8 cellular contexts compared by ENCODE assay signal in the genomic region with DNA sequence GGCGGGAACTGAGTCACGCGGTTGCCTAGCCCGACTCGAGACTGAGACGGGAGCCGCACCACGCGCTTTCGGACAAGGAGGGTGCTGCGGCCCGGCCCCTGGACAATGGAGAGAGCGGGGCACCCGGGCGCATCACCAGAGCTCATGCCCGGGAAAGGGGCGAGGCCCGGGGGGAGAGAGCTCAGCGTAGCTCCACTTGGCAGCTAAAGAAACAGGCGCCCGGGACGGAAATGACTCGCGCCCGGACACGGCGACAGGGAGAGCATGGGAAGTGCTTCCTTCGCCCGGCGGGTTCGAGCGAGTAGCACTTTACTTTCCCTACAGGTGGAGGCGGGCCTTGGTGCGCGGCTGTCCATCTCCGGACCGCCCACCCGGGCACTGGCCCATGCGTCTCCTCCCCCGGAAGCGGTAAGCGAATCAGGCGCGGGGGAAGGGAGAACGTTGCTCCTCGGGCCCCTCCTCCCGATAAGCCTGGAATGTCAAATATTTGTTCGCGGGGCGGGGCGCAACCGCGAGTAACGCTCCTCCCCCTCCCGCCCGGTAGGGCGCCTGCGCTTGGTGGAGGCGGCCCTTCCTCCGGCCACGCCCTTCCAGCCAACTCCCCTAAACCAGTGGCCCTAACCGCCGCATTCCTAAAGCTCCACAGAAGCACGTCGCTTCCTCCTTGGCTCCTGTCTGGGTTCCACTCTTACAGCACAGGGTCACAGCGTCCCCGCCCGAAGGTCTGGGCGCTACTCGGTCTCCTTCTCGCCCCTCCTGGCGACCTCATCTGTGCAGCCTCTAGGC. TPM values are rescaled to one million over a fixed set of nuclear protein-coding genes. Genes with fewer than 3 reads are reported as not detected.
DNase-seq lines count a peak whose midpoint lies in the region; ATAC-seq, FAIRE-seq and TF ChIP-seq lines count a peak whose summit lies in the region.

No MANE protein-coding gene starts in this region.

- 1 to 2% (median 2%) methylated on average over 60 to 72 of the region's 72 CpGs for WGBS in psoas muscle, 3 donors
- WGBS in urinary bladder, result under 1% methylated on average over 72 of the region's 72 CpGs

- H4K20me1 ChIP-seq in astrocyte (ENCODE audit: insufficient read depth, low read length), result no peaks in the 10 kb centered on the region

- peak overlapping the region; percentile 65 for H3K4me3 ChIP-seq in astrocyte (ENCODE audit: insufficient read depth, low read depth, low read length)
- peak overlapping the region; percentile 56 to 61 for H3K4me3 ChIP-seq in right atrium auricular region
- peak overlapping the region; percentile 71 for H3K4me3 ChIP-seq in psoas muscle
- peak overlapping the region; percentile 45 for H3K4me3 ChIP-seq in urinary bladder (ENCODE audit: low read depth, low read length)

- no peaks in the 10 kb centered on the region for H3K9me3 ChIP-seq in astrocyte (ENCODE audit: insufficient read depth, low read depth, low read length)
- H3K9me3 ChIP-seq in right atrium auricular region, result no peaks in the 10 kb centered on the region
- no peaks in the 10 kb centered on the region for H3K9me3 ChIP-seq in psoas muscle

- H3K9me3 Mint-ChIP-seq in T-helper 2 cell treated with Interferon-gamma antibody and Interleukin-4, amounts not matched to agents 5 μg/mL and 100 μg/mL, for 36 hours, result no peaks in the 10 kb centered on the region
- no peaks in the 10 kb centered on the region for H3K9me3 Mint-ChIP-seq in astrocyte (ENCODE audit: unreplicated experiment)

- no peaks in the 10 kb centered on the region for H3K27me3 Mint-ChIP-seq in T-helper 2 cell treated with Interferon-gamma antibody and Interleukin-4, amounts not matched to agents 5 μg/mL and 100 μg/mL, for 36 hours (ENCODE audit: low read depth)
- H3K27me3 Mint-ChIP-seq in astrocyte (ENCODE audit: low read depth, unreplicated experiment), result peaks cover 4% of the 10 kb centered on the region

- TF ChIP-seq POLR2A in GM12892 (IDR thresholded peaks at IDR 0.05; ENCODE audit: low read depth, low read length), result peak; percentile 67; the same call in 1 of the 2 replicates

- H3K4me1 ChIP-seq in astrocyte (ENCODE audit: insufficient read depth, low read length), result peaks cover 22% of the 10 kb centered on the region
- H3K4me1 ChIP-seq in right atrium auricular region, result peaks cover 0 to 48% of the 10 kb centered on the region in 2 donors
- peaks cover 11% of the 10 kb centered on the region for H3K4me1 ChIP-seq in psoas muscle
- no peaks in the 10 kb centered on the region for H3K4me1 ChIP-seq in urinary bladder (ENCODE audit: insufficient read depth)

- peak overlapping the region; percentile 75 for H3K27ac Mint-ChIP-seq in T-helper 2 cell treated with Interferon-gamma antibody and Interleukin-4, amounts not matched to agents 5 μg/mL and 100 μg/mL, for 36 hours
- H3K27ac Mint-ChIP-seq in astrocyte (ENCODE audit: unreplicated experiment), result peak overlapping the region; percentile 98

- H3K9ac ChIP-seq in astrocyte (ENCODE audit: low read length), result peak overlapping the region; percentile 79

- no peaks in the 10 kb centered on the region for H3K79me2 ChIP-seq in astrocyte (ENCODE audit: insufficient read depth, low read length)

- H3K27ac ChIP-seq in astrocyte (ENCODE audit: low read depth, low read length), result peak overlapping the region; percentile 79
- H3K27ac ChIP-seq in right atrium auricular region, result peak overlapping the region; percentile 80 to 87
- peak overlapping the region; percentile 90 for H3K27ac ChIP-seq in psoas muscle
- peak overlapping the region; percentile 28 for H3K27ac ChIP-seq in urinary bladder (ENCODE audit: low read depth)

- H3K4me2 ChIP-seq in astrocyte (ENCODE audit: low read length), result peak overlapping the region; percentile 84

- intact Hi-C loops in psoas muscle (cut with DNase I), result loop anchor here in 1 of 2 donors (10.0 kb wide), 2 partner anchors 353 to 393 kb away; partner anchors contain the start of genes CENPT, NRN1L, NUTF2 and THAP11

- H3K36me3 ChIP-seq in astrocyte (ENCODE audit: insufficient read depth, low read length) (no peaks in the 10 kb centered on the region), right atrium auricular region (no peaks in the 10 kb centered on the region), psoas muscle (ENCODE audit: insufficient read depth in 1 of 2, low read depth in 1 of 2) (peaks cover 0 to under 1% of the 10 kb centered on the region in 2 donors), urinary bladder (ENCODE audit: insufficient read depth) (no peaks in the 10 kb centered on the region)

- peak overlapping the region; percentile 83 for H2AFZ ChIP-seq in astrocyte (ENCODE audit: low read depth, low read length)

- DNase-seq in GM12892 (ENCODE audit: insufficient read length), result peak; percentile 95
- peak; percentile 69 for DNase-seq in NCI-H1694 (lab: John Stamatoyannopoulos, UW)
- DNase-seq in T-helper 2 cell treated with Interferon-gamma antibody and Interleukin-4, amounts not matched to agents 5 μg/mL and 100 μg/mL, for 36 hours (ENCODE audit: low spot score), result peak; percentile 91
- DNase-seq in astrocyte (ENCODE audit: low read depth), result peak; percentile 91
- peak; percentile 99 for DNase-seq in right atrium auricular region (ENCODE audit: low spot score)
- DNase-seq in psoas muscle, result peak; percentile 97 to 98

- FAIRE-seq in GM12892 (lab: Jason Lieb, UNC) (peak; percentile 99), astrocyte (lab: Jason Lieb, UNC) (peak; percentile 5)

- ATAC-seq in HG02840 (IDR thresholded peaks at IDR 0.05; ENCODE audit: low FRiP score, unreplicated experiment) (peak; percentile 79), psoas muscle (peak; percentile 86 to 91 (median 89))

- H3K27me3 ChIP-seq in astrocyte (ENCODE audit: insufficient read depth, low read length) (peaks cover 15% of the 10 kb centered on the region), right atrium auricular region (no peaks in the 10 kb centered on the region), psoas muscle (ENCODE audit: insufficient read depth in 3 of 3, low read length in 2 of 3) (no peaks in the 10 kb centered on the region)

- no peaks in the 10 kb centered on the region for H3K36me3 Mint-ChIP-seq in T-helper 2 cell treated with Interferon-gamma antibody and Interleukin-4, amounts not matched to agents 5 μg/mL and 100 μg/mL, for 36 hours (ENCODE audit: low read depth)
- no peaks in the 10 kb centered on the region for H3K36me3 Mint-ChIP-seq in astrocyte (ENCODE audit: low read depth, unreplicated experiment)

- peaks cover 18% of the 10 kb centered on the region for H3K4me1 Mint-ChIP-seq in T-helper 2 cell treated with Interferon-gamma antibody and Interleukin-4, amounts not matched to agents 5 μg/mL and 100 μg/mL, for 36 hours (ENCODE audit: low read depth)
- peaks cover 4% of the 10 kb centered on the region for H3K4me1 Mint-ChIP-seq in astrocyte (ENCODE audit: low read depth, unreplicated experiment)

- H3K4me3 Mint-ChIP-seq in T-helper 2 cell treated with Interferon-gamma antibody and Interleukin-4, amounts not matched to agents 5 μg/mL and 100 μg/mL, for 36 hours, result peak overlapping the region; percentile 89
- peak overlapping the region; percentile 82 for H3K4me3 Mint-ChIP-seq in astrocyte (ENCODE audit: unreplicated experiment)

- no peak for TF ChIP-seq CTCF in astrocyte (IDR thresholded peaks at IDR 0.05; ENCODE audit: insufficient read depth, low read depth, low read length)
- no peak for TF ChIP-seq CTCF in right atrium auricular region (IDR thresholded peaks at IDR 0.05)
- no peak for TF ChIP-seq CTCF in psoas muscle (IDR thresholded peaks at IDR 0.05)

RNA-seq across cellular contexts. Expression of gene ESRP2, which starts 1.5 kb away (rescaled TPM):
- 0.30 TPM for polyA plus RNA-seq in GM12892 (2012; ENCODE audit: missing spikeins)
- 2.5 and 5.1 TPM in 2 replicates for total RNA-seq in astrocyte
- total RNA-seq in right atrium auricular region, result 1 to 10 TPM in 1 of 2 donors, under 1 TPM in 1; 0.59 to 1.2 TPM
- not detected for total RNA-seq in psoas muscle
- polyA plus RNA-seq in psoas muscle, result under 1 TPM; 0.03 to 0.08 (median 0.05) TPM
- 8.4 TPM for total RNA-seq in urinary bladder
- 7.1 TPM for polyA plus RNA-seq in urinary bladder

RNA-seq across cellular contexts. Expression of gene PLA2G15, which starts 7.7 kb away (rescaled TPM):
- 3.5 TPM for polyA plus RNA-seq in GM12892 (2012; ENCODE audit: missing spikeins)
- total RNA-seq in astrocyte, result 25.0 and 26.8 TPM in 2 replicates
- 10 to 100 TPM; 28.3 to 29.1 TPM for total RNA-seq in right atrium auricular region
- total RNA-seq in psoas muscle, result 10 to 100 TPM; 28.0 to 65.0 (median 31.0) TPM
- 10 to 100 TPM; 13.0 to 31.7 (median 22.6) TPM for polyA plus RNA-seq in psoas muscle
- 14.1 TPM for total RNA-seq in urinary bladder
- polyA plus RNA-seq in urinary bladder, result 12.7 TPM

RNA-seq across cellular contexts. Expression of gene SLC7A6, which starts 26.9 kb away (rescaled TPM):
- polyA plus RNA-seq in GM12892 (2012; ENCODE audit: missing spikeins), result 32.2 TPM
- total RNA-seq in astrocyte (66.3 and 71.9 TPM in 2 replicates), right atrium auricular region (10 to 100 TPM; 28.9 to 51.0 TPM), psoas muscle (100 to 1,000 TPM in 1 of 4 donors, 10 to 100 TPM in 3; 25.6 to 217 (median 70.5) TPM), urinary bladder (16.9 TPM)
- polyA plus RNA-seq in psoas muscle (10 to 100 TPM in 2 of 3 donors, 1 to 10 TPM in 1; 9.2 to 55.2 (median 36.4) TPM), urinary bladder (14.0 TPM)

Comparison
In these comparisons a context has a peak if more than half of its experiments do, and no peak if none do; other contexts are left out.
1. Peak in every context shown above with its lines: DNase-seq, ATAC-seq, H3K4me3 ChIP-seq and H3K27ac ChIP-seq.
2. H3K27ac ChIP-seq: peak in every context shown above with its lines; median percentile 90 in psoas muscle; 84 in right atrium auricular region; 79 in astrocyte; 28 in urinary bladder.